ENCODE assay signal across 2 cellular contexts in genomic region chr1:11158720-11159321, GRCh38.
TF ChIP-seq lines count a peak whose summit lies in the region.

No MANE protein-coding gene starts in this region.

TF ChIP-seq in SK-N-SH, 30 proteins besides CTCF, POLR2A, EP300 and RAD21 (continued from another document and continues in another):
- TF ChIP-seq, protein P1, sequence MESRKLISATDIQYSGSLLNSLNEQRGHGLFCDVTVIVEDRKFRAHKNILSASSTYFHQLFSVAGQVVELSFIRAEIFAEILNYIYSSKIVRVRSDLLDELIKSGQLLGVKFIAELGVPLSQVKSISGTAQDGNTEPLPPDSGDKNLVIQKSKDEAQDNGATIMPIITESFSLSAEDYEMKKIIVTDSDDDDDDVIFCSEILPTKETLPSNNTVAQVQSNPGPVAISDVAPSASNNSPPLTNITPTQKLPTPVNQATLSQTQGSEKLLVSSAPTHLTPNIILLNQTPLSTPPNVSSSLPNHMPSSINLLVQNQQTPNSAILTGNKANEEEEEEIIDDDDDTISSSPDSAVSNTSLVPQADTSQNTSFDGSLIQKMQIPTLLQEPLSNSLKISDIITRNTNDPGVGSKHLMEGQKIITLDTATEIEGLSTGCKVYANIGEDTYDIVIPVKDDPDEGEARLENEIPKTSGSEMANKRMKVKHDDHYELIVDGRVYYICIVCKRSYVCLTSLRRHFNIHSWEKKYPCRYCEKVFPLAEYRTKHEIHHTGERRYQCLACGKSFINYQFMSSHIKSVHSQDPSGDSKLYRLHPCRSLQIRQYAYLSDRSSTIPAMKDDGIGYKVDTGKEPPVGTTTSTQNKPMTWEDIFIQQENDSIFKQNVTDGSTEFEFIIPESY (IDR thresholded peaks at IDR 0.05; ENCODE audit: borderline replicate concordance, low read depth): 0 out of 2 replicates have a peak, but pooled peaks have one; percentile 10
- peak; percentile 87 for TF ChIP-seq NFIC (IDR thresholded peaks at IDR 0.05; ENCODE audit: borderline replicate concordance)
- TF ChIP-seq, protein P2, sequence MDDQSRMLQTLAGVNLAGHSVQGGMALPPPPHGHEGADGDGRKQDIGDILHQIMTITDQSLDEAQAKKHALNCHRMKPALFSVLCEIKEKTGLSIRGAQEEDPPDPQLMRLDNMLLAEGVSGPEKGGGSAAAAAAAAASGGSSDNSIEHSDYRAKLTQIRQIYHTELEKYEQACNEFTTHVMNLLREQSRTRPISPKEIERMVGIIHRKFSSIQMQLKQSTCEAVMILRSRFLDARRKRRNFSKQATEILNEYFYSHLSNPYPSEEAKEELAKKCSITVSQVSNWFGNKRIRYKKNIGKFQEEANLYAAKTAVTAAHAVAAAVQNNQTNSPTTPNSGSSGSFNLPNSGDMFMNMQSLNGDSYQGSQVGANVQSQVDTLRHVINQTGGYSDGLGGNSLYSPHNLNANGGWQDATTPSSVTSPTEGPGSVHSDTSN (IDR thresholded peaks at IDR 0.05): peak; percentile 92
- peak; percentile 64; the same call in 1 of the 2 replicates for TF ChIP-seq MEF2A (IDR thresholded peaks at IDR 0.05; ENCODE audit: borderline replicate concordance, low read depth)
- no peak for TF ChIP-seq CHD2 (IDR thresholded peaks at IDR 0.05; ENCODE audit: low read length, partially characterized antibody)
- TF ChIP-seq MXI1 (IDR thresholded peaks at IDR 0.05; ENCODE audit: low read depth, low read length): no peak
- TF ChIP-seq IRF3 (IDR thresholded peaks at IDR 0.05; ENCODE audit: low read depth, low read length): no peak
- no peak for TF ChIP-seq GABPA (IDR thresholded peaks at IDR 0.05; ENCODE audit: low read depth)
- TF ChIP-seq RCOR1 (IDR thresholded peaks at IDR 0.05; ENCODE audit: low read length): no peak
- TF ChIP-seq ELF1 (IDR thresholded peaks at IDR 0.05): no peak
- no peak for TF ChIP-seq EZH2phosphoT487 (IDR thresholded peaks at IDR 0.05; ENCODE audit: borderline replicate concordance, low read depth)
- TF ChIP-seq SMC3 (IDR thresholded peaks at IDR 0.05; ENCODE audit: low read depth, low read length): no peak
- TF ChIP-seq RXRA (IDR thresholded peaks at IDR 0.05; ENCODE audit: borderline replicate concordance, low read depth): peak; percentile 87
- TF ChIP-seq JUND (IDR thresholded peaks at IDR 0.05): peak; percentile 76
- peak; percentile 94 for TF ChIP-seq TCF12 (IDR thresholded peaks at IDR 0.05)
- TF ChIP-seq FOSL2 (IDR thresholded peaks at IDR 0.05; ENCODE audit: borderline replicate concordance, low read depth): peak; percentile 90
- TF ChIP-seq RFX5 (IDR thresholded peaks at IDR 0.05; ENCODE audit: low read length): no peak
- TF ChIP-seq, protein P3, sequence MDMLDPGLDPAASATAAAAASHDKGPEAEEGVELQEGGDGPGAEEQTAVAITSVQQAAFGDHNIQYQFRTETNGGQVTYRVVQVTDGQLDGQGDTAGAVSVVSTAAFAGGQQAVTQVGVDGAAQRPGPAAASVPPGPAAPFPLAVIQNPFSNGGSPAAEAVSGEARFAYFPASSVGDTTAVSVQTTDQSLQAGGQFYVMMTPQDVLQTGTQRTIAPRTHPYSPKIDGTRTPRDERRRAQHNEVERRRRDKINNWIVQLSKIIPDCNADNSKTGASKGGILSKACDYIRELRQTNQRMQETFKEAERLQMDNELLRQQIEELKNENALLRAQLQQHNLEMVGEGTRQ (IDR thresholded peaks at IDR 0.05; ENCODE audit: borderline replicate concordance, low read depth, low read length): no peak
- TF ChIP-seq SIN3A (IDR thresholded peaks at IDR 0.05; ENCODE audit: borderline replicate concordance, low read depth, low read length): peak; percentile 66; the same call in 1 of the 2 replicates
- TF ChIP-seq, protein P4, sequence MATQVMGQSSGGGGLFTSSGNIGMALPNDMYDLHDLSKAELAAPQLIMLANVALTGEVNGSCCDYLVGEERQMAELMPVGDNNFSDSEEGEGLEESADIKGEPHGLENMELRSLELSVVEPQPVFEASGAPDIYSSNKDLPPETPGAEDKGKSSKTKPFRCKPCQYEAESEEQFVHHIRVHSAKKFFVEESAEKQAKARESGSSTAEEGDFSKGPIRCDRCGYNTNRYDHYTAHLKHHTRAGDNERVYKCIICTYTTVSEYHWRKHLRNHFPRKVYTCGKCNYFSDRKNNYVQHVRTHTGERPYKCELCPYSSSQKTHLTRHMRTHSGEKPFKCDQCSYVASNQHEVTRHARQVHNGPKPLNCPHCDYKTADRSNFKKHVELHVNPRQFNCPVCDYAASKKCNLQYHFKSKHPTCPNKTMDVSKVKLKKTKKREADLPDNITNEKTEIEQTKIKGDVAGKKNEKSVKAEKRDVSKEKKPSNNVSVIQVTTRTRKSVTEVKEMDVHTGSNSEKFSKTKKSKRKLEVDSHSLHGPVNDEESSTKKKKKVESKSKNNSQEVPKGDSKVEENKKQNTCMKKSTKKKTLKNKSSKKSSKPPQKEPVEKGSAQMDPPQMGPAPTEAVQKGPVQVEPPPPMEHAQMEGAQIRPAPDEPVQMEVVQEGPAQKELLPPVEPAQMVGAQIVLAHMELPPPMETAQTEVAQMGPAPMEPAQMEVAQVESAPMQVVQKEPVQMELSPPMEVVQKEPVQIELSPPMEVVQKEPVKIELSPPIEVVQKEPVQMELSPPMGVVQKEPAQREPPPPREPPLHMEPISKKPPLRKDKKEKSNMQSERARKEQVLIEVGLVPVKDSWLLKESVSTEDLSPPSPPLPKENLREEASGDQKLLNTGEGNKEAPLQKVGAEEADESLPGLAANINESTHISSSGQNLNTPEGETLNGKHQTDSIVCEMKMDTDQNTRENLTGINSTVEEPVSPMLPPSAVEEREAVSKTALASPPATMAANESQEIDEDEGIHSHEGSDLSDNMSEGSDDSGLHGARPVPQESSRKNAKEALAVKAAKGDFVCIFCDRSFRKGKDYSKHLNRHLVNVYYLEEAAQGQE (IDR thresholded peaks at IDR 0.05; ENCODE audit: low read depth, low read length): no peak
- TF ChIP-seq POLR2AphosphoS5 (IDR thresholded peaks at IDR 0.05; ENCODE audit: low read depth, low read length): no peak
- no peak for TF ChIP-seq MAX (IDR thresholded peaks at IDR 0.05; ENCODE audit: low read depth)
- TF ChIP-seq FOXJ3 (CRISPR knock-in tag; IDR thresholded peaks at IDR 0.05): no peak

TF ChIP-seq in WTC11, 78 proteins besides CTCF, POLR2A, EP300 and RAD21 (continued from another document):
- TF ChIP-seq, protein P5, sequence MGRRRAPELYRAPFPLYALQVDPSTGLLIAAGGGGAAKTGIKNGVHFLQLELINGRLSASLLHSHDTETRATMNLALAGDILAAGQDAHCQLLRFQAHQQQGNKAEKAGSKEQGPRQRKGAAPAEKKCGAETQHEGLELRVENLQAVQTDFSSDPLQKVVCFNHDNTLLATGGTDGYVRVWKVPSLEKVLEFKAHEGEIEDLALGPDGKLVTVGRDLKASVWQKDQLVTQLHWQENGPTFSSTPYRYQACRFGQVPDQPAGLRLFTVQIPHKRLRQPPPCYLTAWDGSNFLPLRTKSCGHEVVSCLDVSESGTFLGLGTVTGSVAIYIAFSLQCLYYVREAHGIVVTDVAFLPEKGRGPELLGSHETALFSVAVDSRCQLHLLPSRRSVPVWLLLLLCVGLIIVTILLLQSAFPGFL (CRISPR knock-in tag; IDR thresholded peaks at IDR 0.05; ENCODE audit: borderline replicate concordance): no peak
- TF ChIP-seq CREM (CRISPR knock-in tag; IDR thresholded peaks at IDR 0.05) (no peak), ZNF423 (CRISPR knock-in tag; IDR thresholded peaks at IDR 0.05) (no peak), ELF4 (CRISPR knock-in tag; IDR thresholded peaks at IDR 0.05; ENCODE audit: low read depth) (no peak), ZNF425 (CRISPR knock-in tag; conservative IDR thresholded peaks at IDR 0.05) (no peak), TP53 (CRISPR knock-in tag; IDR thresholded peaks at IDR 0.05) (no peak)
- TF ChIP-seq, protein P6, sequence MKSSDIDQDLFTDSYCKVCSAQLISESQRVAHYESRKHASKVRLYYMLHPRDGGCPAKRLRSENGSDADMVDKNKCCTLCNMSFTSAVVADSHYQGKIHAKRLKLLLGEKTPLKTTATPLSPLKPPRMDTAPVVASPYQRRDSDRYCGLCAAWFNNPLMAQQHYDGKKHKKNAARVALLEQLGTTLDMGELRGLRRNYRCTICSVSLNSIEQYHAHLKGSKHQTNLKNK (CRISPR knock-in tag; IDR thresholded peaks at IDR 0.05): no peak
- TF ChIP-seq, protein P7, sequence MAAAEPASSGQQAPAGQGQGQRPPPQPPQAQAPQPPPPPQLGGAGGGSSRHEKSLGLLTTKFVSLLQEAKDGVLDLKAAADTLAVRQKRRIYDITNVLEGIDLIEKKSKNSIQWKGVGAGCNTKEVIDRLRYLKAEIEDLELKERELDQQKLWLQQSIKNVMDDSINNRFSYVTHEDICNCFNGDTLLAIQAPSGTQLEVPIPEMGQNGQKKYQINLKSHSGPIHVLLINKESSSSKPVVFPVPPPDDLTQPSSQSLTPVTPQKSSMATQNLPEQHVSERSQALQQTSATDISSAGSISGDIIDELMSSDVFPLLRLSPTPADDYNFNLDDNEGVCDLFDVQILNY (CRISPR knock-in tag; IDR thresholded peaks at IDR 0.05): no peak
